In genomic region chr5:74415695-74416102, GRCh38 we compare ENCODE assay signal across 1 cellular context.
TF ChIP-seq lines count a peak whose summit lies in the region.

No MANE protein-coding gene starts in this region.

TF ChIP-seq in K562, 482 proteins besides CTCF, POLR2A, EP300 and RAD21 (continued from another document):
- peak; percentile 40 for TF ChIP-seq PKNOX1 (IDR thresholded peaks at IDR 0.05)
- no peak for TF ChIP-seq ZNF316 (IDR thresholded peaks at IDR 0.05)
- no peak for TF ChIP-seq CEBPZ (IDR thresholded peaks at IDR 0.05; ENCODE audit: borderline replicate concordance, low read depth, low read length)
- TF ChIP-seq POLR3A (IDR thresholded peaks at IDR 0.05; ENCODE audit: borderline replicate concordance, extremely low read depth, insufficient read depth, insufficient read length) = no peak
- no peak for TF ChIP-seq ZNF507 (tag; conservative IDR thresholded peaks at IDR 0.05)
- TF ChIP-seq ZNF551 (CRISPR knock-in tag; IDR thresholded peaks at IDR 0.05) = no peak
- peak; percentile 95 for TF ChIP-seq SMAD4 (CRISPR knock-in tag; conservative IDR thresholded peaks at IDR 0.05)
- TF ChIP-seq ARID1B (IDR thresholded peaks at IDR 0.05) = peak; percentile 78
- TF ChIP-seq SRSF7 (optimal IDR thresholded peaks at IDR 0.05; ENCODE audit: low read depth, low read length) = no peak
- peak; percentile 77 for TF ChIP-seq NCOR1 (IDR thresholded peaks at IDR 0.05)
- no peak for TF ChIP-seq ZNF609 (CRISPR knock-in tag; IDR thresholded peaks at IDR 0.05; ENCODE audit: borderline replicate concordance)
- TF ChIP-seq PRMT5 (CRISPR knock-in tag; IDR thresholded peaks at IDR 0.05) = no peak
- no peak for TF ChIP-seq ELF4 (CRISPR knock-in tag; IDR thresholded peaks at IDR 0.05)
- TF ChIP-seq AFF4 (CRISPR knock-in tag; IDR thresholded peaks at IDR 0.05) = no peak
- peak; percentile 63 for TF ChIP-seq TCF3 (CRISPR knock-in tag; IDR thresholded peaks at IDR 0.05)
- no peak for TF ChIP-seq SNRNP70 (optimal IDR thresholded peaks at IDR 0.05; ENCODE audit: low read depth, low read length)
- TF ChIP-seq NCOA4 (IDR thresholded peaks at IDR 0.05; ENCODE audit: partially characterized antibody) = no peak
- no peak for TF ChIP-seq KAT2B (IDR thresholded peaks at IDR 0.05; ENCODE audit: low read depth, low read length)
- TF ChIP-seq RERE (CRISPR knock-in tag; IDR thresholded peaks at IDR 0.05; ENCODE audit: borderline replicate concordance) = no peak
- no peak for TF ChIP-seq L3MBTL2 (IDR thresholded peaks at IDR 0.05)
- no peak for TF ChIP-seq ZNF830 (CRISPR knock-in tag; IDR thresholded peaks at IDR 0.05)
- TF ChIP-seq KAT8 (IDR thresholded peaks at IDR 0.05; ENCODE audit: low read depth) = no peak
- no peak for TF ChIP-seq ETV5 (CRISPR knock-in tag; IDR thresholded peaks at IDR 0.05; ENCODE audit: low read depth)
- TF ChIP-seq ZBED1 (IDR thresholded peaks at IDR 0.05) = no peak
- no peak for TF ChIP-seq DDX20 (tag; IDR thresholded peaks at IDR 0.05; ENCODE audit: low read depth)
- TF ChIP-seq ZNF696 (CRISPR knock-in tag; conservative IDR thresholded peaks at IDR 0.05) = no peak
